Comparison of ENCODE assay signal across 26 cellular contexts in the genomic region with DNA sequence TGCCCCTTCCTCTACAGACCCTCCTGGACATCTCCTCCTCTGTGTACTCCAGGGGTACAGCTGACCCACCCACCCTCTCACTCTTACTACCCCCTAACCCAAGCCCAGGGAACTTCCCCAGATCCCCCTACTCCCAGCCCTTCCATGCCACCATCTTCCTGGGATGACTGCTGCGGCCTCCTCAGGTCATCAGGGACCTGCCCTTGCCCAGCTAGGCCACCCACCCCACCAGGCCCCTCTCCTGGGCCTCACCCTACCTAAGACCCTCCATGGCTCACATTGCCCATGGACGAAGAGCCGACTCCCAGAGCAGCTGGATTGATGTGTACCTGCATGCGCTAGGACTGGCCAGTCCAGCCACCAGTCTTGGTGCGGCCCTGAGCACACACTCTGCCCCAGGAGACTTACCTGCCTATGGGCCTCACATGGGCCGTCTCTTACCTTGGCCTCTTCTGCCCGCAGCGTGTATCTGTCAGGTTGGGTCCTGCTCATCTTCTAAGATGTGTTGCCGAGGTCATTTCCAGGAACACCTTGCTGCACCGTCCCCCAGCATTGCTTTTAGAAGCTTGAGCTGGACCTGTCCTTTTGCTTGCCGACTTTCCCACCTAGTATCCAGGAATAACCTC. TPM values are rescaled to one million over a fixed set of nuclear protein-coding genes. Genes with fewer than 3 reads are reported as not detected.
DNase-seq lines count a peak whose midpoint lies in the region; ATAC-seq and TF ChIP-seq lines count a peak whose summit lies in the region.
"Had no signal": no experiment of that assay in that cellular context is flagged by ENCODE, and none has a peak within 500 bp of the region (broad histone marks: within the 10 kb centered on the region; RNA-seq: fewer than 3 reads in every experiment).

No MANE protein-coding gene starts in this region.

- H3K9me3 ChIP-seq in heart right ventricle (no peaks in the 10 kb centered on the region), osteoblast (ENCODE audit: low read depth, low read length) (no peaks in the 10 kb centered on the region)
- H3K9me3 ChIP-seq: right lobe of liver, tibial artery had no signal

- TF ChIP-seq CTCF in heart right ventricle (IDR thresholded peaks at IDR 0.05) (no peak), endothelial cell (IDR thresholded peaks at IDR 0.05; ENCODE audit: unreplicated experiment) (no peak), osteoblast (IDR thresholded peaks at IDR 0.05; ENCODE audit: extremely low read depth, low read depth, low read length) (no peak)

- ATAC-seq in heart right ventricle (no peak), left cardiac atrium (no peak), HG03521 (IDR thresholded peaks at IDR 0.05; ENCODE audit: unreplicated experiment) (no peak), HG03354 (IDR thresholded peaks at IDR 0.05; ENCODE audit: poor library complexity, severe bottlenecking, unreplicated experiment) (no peak)
- ATAC-seq: activated CD8-positive, alpha-beta memory T cell treated with anti-CD3 and anti-CD28 coated beads, Interleukin-2, amount 10 ng/mL, durations not matched to agents 7 days and 5 days; activated T-cell treated with anti-CD3 and anti-CD28 coated beads, Interleukin-2, amount 50 U/mL, for 72 hours had no signal

- H3K79me2 ChIP-seq in osteoblast (ENCODE audit: insufficient read depth, low read length): no peaks in the 10 kb centered on the region

- no peak overlapping the region for H3K4me3 Mint-ChIP-seq in endothelial cell (ENCODE audit: unreplicated experiment)
- H3K4me3 Mint-ChIP-seq: activated CD8-positive, alpha-beta memory T cell treated with anti-CD3 and anti-CD28 coated beads, Interleukin-2, amount 10 ng/mL, durations not matched to agents 7 days and 5 days; activated naive CD4-positive, alpha-beta T cell treated with anti-CD3 and anti-CD28 coated beads, Interleukin-2, amount 50 U/mL, for 24 hours; dendritic cell treated with granulocyte-macrophage colony-stimulating factor and Interleukin-4, amounts not matched to agents 40 ng/mL and 50 ng/mL, for 4 days; stimulated activated naive CD8-positive, alpha-beta T cell treated with anti-CD3 and anti-CD28 coated beads, Interleukin-15, Interleukin-2, amounts not matched to agents 100 ng/mL and 50 ng/mL, for 24 hours had no signal

- H3K36me3 Mint-ChIP-seq in endothelial cell (ENCODE audit: low read depth, unreplicated experiment): peaks cover 5% of the 10 kb centered on the region
- H3K36me3 Mint-ChIP-seq: activated naive CD4-positive, alpha-beta T cell treated with anti-CD3 and anti-CD28 coated beads, Interleukin-2, amount 50 U/mL, for 24 hours had no signal

- DNase-seq in heart right ventricle: no peak
- DNase-seq in left cardiac atrium: no peak
- no peak for DNase-seq in endothelial cell (ENCODE audit: low spot score)
- DNase-seq in osteoblast (ENCODE audit: insufficient read length, low spot score, missing footprints): peak; percentile 10
- DNase-seq in SW 1271 (lab: John Stamatoyannopoulos, UW): no peak
- no peak for DNase-seq in NCI-H2196 (lab: John Stamatoyannopoulos, UW; ENCODE audit: unreplicated experiment)
- DNase-seq: activated CD4-positive, alpha-beta T cell treated with anti-CD3 and anti-CD28 coated beads for 48 hours; activated CD8-positive, alpha-beta memory T cell treated with anti-CD3 and anti-CD28 coated beads, Interleukin-2, amount 10 ng/mL, durations not matched to agents 7 days and 5 days; activated T-cell treated with anti-CD3 and anti-CD28 coated beads, Interleukin-2, amount 50 U/mL, for 72 hours; caudate nucleus; COR-L47; DMS79; kidney; NCI-H1092; NCI-H187 treated with DMSO at 0.1 percent for 48 hours; NCI-H69; T-helper 2 cell had no signal

- H3K4me3 ChIP-seq in heart right ventricle: no peak overlapping the region
- H3K4me3 ChIP-seq in osteoblast (ENCODE audit: insufficient read depth, low read length): no peak overlapping the region
- H3K4me3 ChIP-seq: right lobe of liver, tibial artery had no signal

- H3K36me3 ChIP-seq in heart right ventricle: peaks cover 0 to 6% (median 0%) of the 10 kb centered on the region in 9 donors
- H3K36me3 ChIP-seq in osteoblast (ENCODE audit: insufficient read depth, low read length): no peaks in the 10 kb centered on the region
- H3K36me3 ChIP-seq: right lobe of liver, tibial artery had no signal

- no peaks in the 10 kb centered on the region for H3K9me3 Mint-ChIP-seq in endothelial cell (ENCODE audit: unreplicated experiment)
- H3K9me3 Mint-ChIP-seq: activated naive CD4-positive, alpha-beta T cell treated with anti-CD3 and anti-CD28 coated beads, Interleukin-2, amount 50 U/mL, for 24 hours; activated T-cell treated with anti-CD3 and anti-CD28 coated beads, Interleukin-2, amount 50 U/mL, for 72 hours; dendritic cell treated with granulocyte-macrophage colony-stimulating factor and Interleukin-4, amounts not matched to agents 40 ng/mL and 50 ng/mL, for 4 days; stimulated activated naive CD8-positive, alpha-beta T cell treated with anti-CD3 and anti-CD28 coated beads, Interleukin-15, Interleukin-2, amounts not matched to agents 100 ng/mL and 50 ng/mL, for 24 hours had no signal

- intact Hi-C loops in heart right ventricle (cut with DNase I) (loop anchor here in 5 of 10 donors (5.0 to 10.0 kb wide), 4 partner anchors 41 to 99 kb away; no protein-coding TSS in a partner anchor), left cardiac atrium (cut with DNase I) (loop anchor here (10.0 kb wide), 2 partner anchors 49 to 99 kb away; no protein-coding TSS in a partner anchor)

- H3K4me1 Mint-ChIP-seq in endothelial cell (ENCODE audit: unreplicated experiment): peaks cover 36% of the 10 kb centered on the region

- H3K4me1 ChIP-seq in heart right ventricle (peaks cover 19 to 67% (median 36%) of the 10 kb centered on the region in 9 donors), osteoblast (ENCODE audit: insufficient read depth, low read length) (peaks cover 5% of the 10 kb centered on the region)

- WGBS in heart right ventricle, 2 donors: 96% methylated on average over 11 of the region's 11 CpGs

- H3K4me2 ChIP-seq in osteoblast (ENCODE audit: insufficient read depth, low read length): no peak overlapping the region

- peak overlapping the region; percentile 76 to 97 (median 90) for H3K27ac ChIP-seq in heart right ventricle
- H3K27ac ChIP-seq in osteoblast (ENCODE audit: low read depth, low read length): no peak overlapping the region
- H3K27ac ChIP-seq: HL-60, tibial artery had no signal

- no peak overlapping the region for H2AFZ ChIP-seq in osteoblast (ENCODE audit: low read length)

- H4K20me1 ChIP-seq in osteoblast (ENCODE audit: insufficient read depth, low read length): no peaks in the 10 kb centered on the region

- H3K27me3 Mint-ChIP-seq in endothelial cell (ENCODE audit: unreplicated experiment): peaks cover 18% of the 10 kb centered on the region

- H3K27me3 ChIP-seq in heart right ventricle (peaks cover 13 to 43% (median 30%) of the 10 kb centered on the region in 7 donors), osteoblast (ENCODE audit: insufficient read depth, low read length) (peaks cover 23% of the 10 kb centered on the region)

- H3K27ac Mint-ChIP-seq in endothelial cell (ENCODE audit: unreplicated experiment): peak overlapping the region; percentile 77
- H3K27ac Mint-ChIP-seq: activated CD8-positive, alpha-beta memory T cell treated with anti-CD3 and anti-CD28 coated beads, Interleukin-2, amount 10 ng/mL, durations not matched to agents 7 days and 5 days; activated naive CD4-positive, alpha-beta T cell treated with anti-CD3 and anti-CD28 coated beads, Interleukin-2, amount 50 U/mL, for 24 hours; activated T-cell treated with anti-CD3 and anti-CD28 coated beads, Interleukin-2, amount 50 U/mL, for 72 hours; dendritic cell treated with granulocyte-macrophage colony-stimulating factor and Interleukin-4, amounts not matched to agents 40 ng/mL and 50 ng/mL, for 4 days; stimulated activated naive CD8-positive, alpha-beta T cell treated with anti-CD3 and anti-CD28 coated beads, Interleukin-15, Interleukin-2, amounts not matched to agents 100 ng/mL and 50 ng/mL, for 24 hours had no signal

RNA-seq across cellular contexts. Expression of gene CLDN5, which starts 2.0 kb away (rescaled TPM):
- total RNA-seq in heart right ventricle: 10 to 100 TPM; 19.8 to 72.7 (median 35.6) TPM
- 100 to 1,000 TPM in 1 of 2 donors, 10 to 100 TPM in 1; 77.3 to 102 TPM for polyA plus RNA-seq in heart right ventricle
- 10 to 100 TPM; 23.3 to 42.1 TPM for total RNA-seq in left cardiac atrium
- 108 TPM for total RNA-seq in endothelial cell (ENCODE audit: unreplicated experiment)
- total RNA-seq in osteoblast: not detected in 2 replicates
- total RNA-seq: activated CD8-positive, alpha-beta memory T cell treated with anti-CD3 and anti-CD28 coated beads, Interleukin-2, amount 10 ng/mL, durations not matched to agents 7 days and 5 days; osteocyte had no signal

RNA-seq across cellular contexts. Expression of gene CDC45, which starts 46.5 kb away (rescaled TPM):
- total RNA-seq in heart right ventricle (1 to 10 TPM in 2 of 10 donors, under 1 TPM in 4, not detected in 4; 0.21 to 3.4 (median 0.69) TPM), left cardiac atrium (1 to 10 TPM in 1 of 2 donors, under 1 TPM in 1; 0.34 to 2.1 TPM), endothelial cell (ENCODE audit: unreplicated experiment) (6.2 TPM), osteoblast (0.72 and 1.5 TPM in 2 replicates)
- under 1 TPM; 0.15 to 0.54 TPM for polyA plus RNA-seq in heart right ventricle

RNA-seq across cellular contexts. Expression of gene UFD1, which starts 47.2 kb away (rescaled TPM):
- total RNA-seq in heart right ventricle: 10 to 100 TPM; 31.5 to 63.8 (median 43.3) TPM
- polyA plus RNA-seq in heart right ventricle: 10 to 100 TPM; 55.3 to 79.4 TPM
- 10 to 100 TPM; 43.8 to 46.9 TPM for total RNA-seq in left cardiac atrium
- 86.2 TPM for total RNA-seq in endothelial cell (ENCODE audit: unreplicated experiment)
- 53.9 and 56.8 TPM in 2 replicates for total RNA-seq in osteoblast

Comparison
In these comparisons a context has a peak if more than half of its experiments do, and no peak if none do; other contexts are left out.
1. RNA of gene CLDN5, which starts 2.0 kb away (total RNA-seq): 108 TPM in endothelial cell (single experiment), 23.3 to 42.1 TPM in left cardiac atrium and 19.8 to 72.7 TPM in heart right ventricle; not detected in osteoblast; every median in the first group is over 10 times any median in the second.